In the genomic region with DNA sequence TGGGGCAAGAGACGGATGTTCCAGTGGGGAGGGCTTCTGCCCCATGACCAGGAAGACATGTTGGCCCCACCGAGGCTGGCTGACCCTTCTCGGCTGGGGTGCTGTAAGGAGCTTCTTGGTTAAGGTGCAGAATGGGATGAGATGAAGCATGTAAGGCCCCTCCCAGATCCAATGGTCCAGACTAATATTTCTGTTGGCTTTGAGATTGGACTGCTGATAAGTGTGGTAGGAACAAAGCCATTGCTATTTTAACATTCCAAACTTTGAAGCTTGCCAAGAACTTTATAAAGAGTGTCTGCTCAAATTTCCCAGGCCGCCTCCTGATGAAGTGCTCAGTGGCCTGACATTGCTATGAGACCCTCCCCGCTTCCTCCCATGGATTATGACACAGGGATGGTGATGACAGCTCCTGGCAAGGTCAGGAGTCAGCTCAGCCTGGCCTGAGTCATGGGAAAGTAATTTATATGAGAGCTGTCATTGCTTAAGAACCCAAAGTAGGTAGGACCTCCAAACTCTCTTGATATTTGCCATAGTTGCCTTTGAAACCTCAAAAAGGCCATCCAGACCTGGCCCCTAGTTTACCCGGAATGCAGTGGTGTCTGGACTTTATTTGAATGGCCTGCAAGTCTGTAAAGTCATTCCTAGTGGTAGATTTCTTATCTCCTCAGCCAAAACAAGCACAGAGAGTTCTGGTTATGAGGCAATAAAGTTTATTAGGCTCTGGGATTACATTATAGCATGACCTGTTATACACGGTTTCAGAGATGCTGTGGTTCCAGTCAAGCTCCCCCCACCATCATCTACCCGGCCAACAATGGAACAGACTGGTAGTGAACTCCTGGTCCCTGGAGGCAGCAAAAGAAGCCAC, we compare ENCODE assay signal across 7 cellular contexts. TPM values are rescaled to one million over a fixed set of nuclear protein-coding genes. Genes with fewer than 3 reads are reported as not detected.
DNase-seq lines count a peak whose midpoint lies in the region; ATAC-seq and TF ChIP-seq lines count a peak whose summit lies in the region.

No MANE protein-coding gene starts in this region.

- TF ChIP-seq POLR2A in breast epithelium (IDR thresholded peaks at IDR 0.05) (no peak), upper lobe of left lung (IDR thresholded peaks at IDR 0.05) (no peak)

- H3K4me1 ChIP-seq in breast epithelium (peaks cover 0 to 10% of the 10 kb centered on the region in 2 donors), upper lobe of left lung (peaks cover 23 to 45% (median 30%) of the 10 kb centered on the region in 4 donors)

- H3K27me3 ChIP-seq in breast epithelium = no peaks in the 10 kb centered on the region
- no peaks in the 10 kb centered on the region for H3K27me3 ChIP-seq in upper lobe of left lung

- TF ChIP-seq CTCF in breast epithelium (IDR thresholded peaks at IDR 0.05) (no peak), upper lobe of left lung (IDR thresholded peaks at IDR 0.05) (no peak)

- H3K9me3 ChIP-seq in breast epithelium = no peaks in the 10 kb centered on the region
- no peaks in the 10 kb centered on the region for H3K9me3 ChIP-seq in upper lobe of left lung

- TF ChIP-seq EP300 in Ishikawa (IDR thresholded peaks at IDR 0.05; ENCODE audit: borderline replicate concordance) = peak; percentile 77
- TF ChIP-seq EP300 in upper lobe of left lung (IDR thresholded peaks at IDR 0.05) = peak in 3 of 4 donors; percentile 16 to 65 (median 30)

- peak overlapping the region; percentile 27 to 77 for H3K27ac ChIP-seq in breast epithelium
- peak overlapping the region; percentile 41 to 80 (median 63) for H3K27ac ChIP-seq in upper lobe of left lung

- no peaks in the 10 kb centered on the region for H3K36me3 ChIP-seq in breast epithelium
- no peaks in the 10 kb centered on the region for H3K36me3 ChIP-seq in upper lobe of left lung

- 51 to 54% methylated on average over 8 of the region's 8 CpGs for WGBS in upper lobe of left lung, 2 donors

- TF ChIP-seq RAD21 in Ishikawa (IDR thresholded peaks at IDR 0.05; ENCODE audit: low read depth) = no peak

- DNase-seq in breast epithelium (ENCODE audit: low spot score in 2 of 2) (peak in 1 of 2 donors; percentile 30), left lobe of liver (ENCODE audit: low spot score) (peak; percentile 40), upper lobe of left lung (peak in 1 of 2 donors; percentile 52), activated gamma-delta T cell (lab: John Stamatoyannopoulos, UW) (no peak)
- DNase-seq in activated CD4-positive, CD25-positive, alpha-beta regulatory T cell treated with anti-CD3 and anti-CD28 coated beads, Interleukin-2, amount 50 U/mL, for 72 hours = no peak

- ATAC-seq in left lobe of liver (peak; percentile 47), upper lobe of left lung (ENCODE audit: low FRiP score in 2 of 2) (peak; percentile 73 to 89), GM18498 (IDR thresholded peaks at IDR 0.05; ENCODE audit: unreplicated experiment) (no peak)

- intact Hi-C loops in breast epithelium (cut with DNase I; ENCODE audit: low total_unique reads) = no loop called here

- H3K4me3 ChIP-seq in breast epithelium = no peak overlapping the region
- H3K4me3 ChIP-seq in upper lobe of left lung = no peak overlapping the region

TF ChIP-seq in Ishikawa, 13 proteins besides CTCF, POLR2A, EP300 and RAD21:
- peak; percentile 70 for TF ChIP-seq TEAD4 (IDR thresholded peaks at IDR 0.05)
- no peak for TF ChIP-seq EGR1 (IDR thresholded peaks at IDR 0.05)
- TF ChIP-seq TCF12 (IDR thresholded peaks at IDR 0.05; ENCODE audit: low read depth) = peak; percentile 90
- no peak for TF ChIP-seq TAF1 (IDR thresholded peaks at IDR 0.05; ENCODE audit: low read depth)
- TF ChIP-seq NFIC (IDR thresholded peaks at IDR 0.05) = peak; percentile 91
- no peak for TF ChIP-seq REST (IDR thresholded peaks at IDR 0.05; ENCODE audit: low read depth)
- TF ChIP-seq, protein P1, sequence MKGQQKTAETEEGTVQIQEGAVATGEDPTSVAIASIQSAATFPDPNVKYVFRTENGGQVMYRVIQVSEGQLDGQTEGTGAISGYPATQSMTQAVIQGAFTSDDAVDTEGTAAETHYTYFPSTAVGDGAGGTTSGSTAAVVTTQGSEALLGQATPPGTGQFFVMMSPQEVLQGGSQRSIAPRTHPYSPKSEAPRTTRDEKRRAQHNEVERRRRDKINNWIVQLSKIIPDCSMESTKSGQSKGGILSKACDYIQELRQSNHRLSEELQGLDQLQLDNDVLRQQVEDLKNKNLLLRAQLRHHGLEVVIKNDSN (IDR thresholded peaks at IDR 0.05) = no peak
- TF ChIP-seq CREB1 (IDR thresholded peaks at IDR 0.05; ENCODE audit: low read depth) = no peak
- peak; percentile 72; the same call in 1 of the 2 replicates for TF ChIP-seq CEBPB (IDR thresholded peaks at IDR 0.05)
- no peak for TF ChIP-seq ZBTB7A (IDR thresholded peaks at IDR 0.05; ENCODE audit: low read depth)
- TF ChIP-seq, protein P2, sequence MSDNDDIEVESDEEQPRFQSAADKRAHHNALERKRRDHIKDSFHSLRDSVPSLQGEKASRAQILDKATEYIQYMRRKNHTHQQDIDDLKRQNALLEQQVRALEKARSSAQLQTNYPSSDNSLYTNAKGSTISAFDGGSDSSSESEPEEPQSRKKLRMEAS (IDR thresholded peaks at IDR 0.05) = peak; percentile 24; the same call in 1 of the 2 replicates
- TF ChIP-seq FOXM1 (IDR thresholded peaks at IDR 0.05; ENCODE audit: borderline replicate concordance, low read depth) = peak; percentile 72

RNA-seq across cellular contexts. Expression of gene TGM2, which starts 55.2 kb away (rescaled TPM):
- total RNA-seq in breast epithelium = 10 to 100 TPM; 10.7 to 44.9 (median 15.2) TPM
- total RNA-seq in left lobe of liver = 193 TPM
- 100 to 1,000 TPM in 5 of 6 donors, 10 to 100 TPM in 1; 98.7 to 469 (median 290) TPM for total RNA-seq in upper lobe of left lung
